19 cellular contexts compared by ENCODE assay signal in the genomic region with DNA sequence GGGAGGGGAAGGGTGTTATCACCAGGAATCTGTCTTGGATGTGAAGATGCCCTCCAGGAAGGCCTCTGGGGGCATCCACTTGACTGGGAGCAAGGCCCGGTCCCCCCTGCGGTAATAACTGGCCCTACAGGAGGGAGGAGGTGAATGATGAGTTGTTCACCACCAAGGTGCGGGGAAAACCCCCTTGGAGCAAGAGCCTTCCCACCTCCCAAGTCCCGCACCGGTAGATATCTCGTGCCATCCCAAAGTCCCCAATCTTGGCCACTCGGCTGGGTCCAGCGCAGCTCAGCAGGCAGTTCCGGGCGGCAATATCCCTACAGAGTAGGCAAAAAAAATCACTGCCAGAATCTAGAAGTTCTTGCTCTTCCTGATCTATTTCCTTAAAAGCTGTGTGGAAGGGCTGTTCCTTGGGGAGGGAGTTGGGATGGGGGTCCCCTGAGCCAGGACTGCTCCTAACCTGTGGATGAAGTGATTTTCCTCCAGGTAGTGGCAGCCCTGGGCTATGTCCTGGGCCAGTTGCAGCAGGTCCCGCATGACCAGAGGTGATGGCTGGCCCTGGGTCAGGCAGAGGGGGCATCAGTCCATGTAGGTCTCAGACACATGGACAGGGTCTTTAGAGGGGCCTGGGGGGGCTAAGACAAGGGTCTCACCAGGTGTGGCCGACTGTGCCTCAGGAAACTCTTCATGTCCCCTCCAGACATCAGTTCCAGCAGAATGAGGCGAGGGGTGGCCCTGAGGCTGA. TPM values are rescaled to one million over a fixed set of nuclear protein-coding genes. Genes with fewer than 3 reads are reported as not detected.
DNase-seq lines count a peak whose midpoint lies in the region; ATAC-seq, FAIRE-seq and TF ChIP-seq lines count a peak whose summit lies in the region.
"Had no signal": no experiment of that assay in that cellular context is flagged by ENCODE, and none has a peak within 500 bp of the region (broad histone marks: within the 10 kb centered on the region; RNA-seq: fewer than 3 reads in every experiment).

No MANE protein-coding gene starts in this region.

- FAIRE-seq in K562 (lab: Jason Lieb, UNC): no peak
- FAIRE-seq: GM12891 had no signal

- H3K36me3 Mint-ChIP-seq in activated naive CD4-positive, alpha-beta T cell treated with anti-CD3 and anti-CD28 coated beads, Interleukin-2, amount 50 U/mL, for 72 hours: no peaks in the 10 kb centered on the region
- H3K36me3 Mint-ChIP-seq: CD4-positive, CD25-positive, alpha-beta regulatory T cell had no signal

- H3K4me2 ChIP-seq in K562 (ENCODE audit: insufficient read depth, low read length) (no peak overlapping the region), osteoblast (ENCODE audit: insufficient read depth, low read length) (no peak overlapping the region)

- BruUV-seq in K562 (replicated peaks; lab: Mats Ljungman, UMichigan): no TSS peak

- H3K4me1 ChIP-seq in K562 (replicated peaks in 1 of 2; ENCODE audit: control insufficient read depth in 2 of 2, insufficient read depth in 2 of 2, low read length in 2 of 2) (no peaks in the 10 kb centered on the region; a peak in 1 of 5 replicates), osteoblast (ENCODE audit: insufficient read depth, low read length) (no peaks in the 10 kb centered on the region)

- TF ChIP-seq CTCF in GM10266 (IDR thresholded peaks at IDR 0.05; ENCODE audit: control insufficient read depth, insufficient read depth, low read depth, missing control alignments) (no peak), K562 (IDR thresholded peaks at IDR 0.05 in 2 of 3, conservative IDR thresholded peaks at IDR 0.05 in 1 of 3; ENCODE audit: insufficient read depth in 2 of 3, low read depth in 1 of 3, low read length in 3 of 3) (no peak), osteoblast (IDR thresholded peaks at IDR 0.05; ENCODE audit: extremely low read depth, low read depth, low read length) (no peak)

- no peaks in the 10 kb centered on the region for H3K9me1 ChIP-seq in K562 (ENCODE audit: control insufficient read depth, insufficient read depth, low read length)

- no peaks in the 10 kb centered on the region for H3K9me3 Mint-ChIP-seq in activated naive CD4-positive, alpha-beta T cell treated with anti-CD3 and anti-CD28 coated beads, Interleukin-2, amount 50 U/mL, for 72 hours

- no peak for TF ChIP-seq EP300 in K562 (IDR thresholded peaks at IDR 0.05; ENCODE audit: low read length)

- WGBS in K562 (ENCODE audit: insufficient coverage, low coverage, missing lambda C conversion rate): 84% methylated on average over 13 of the region's 13 CpGs

- no peak overlapping the region for H3K27ac Mint-ChIP-seq in activated naive CD4-positive, alpha-beta T cell treated with anti-CD3 and anti-CD28 coated beads, Interleukin-2, amount 50 U/mL, for 72 hours

- intact Hi-C loops in K562 (cut with micrococcal nuclease): no loop called here
- intact Hi-C loops in left colon (cut with DNase I, micrococcal nuclease): no loop called here

- DNase-seq in NCI-H82 (lab: John Stamatoyannopoulos, UW) (peak; percentile 13), NCI-H82 treated with DMSO at 0.1 percent for 48 hours (lab: John Stamatoyannopoulos, UW; ENCODE audit: unreplicated experiment) (no peak), GM10266 (ENCODE audit: extremely low spot score) (peak; percentile 21), K562 (ENCODE audit: extremely low read depth in 1 of 4, low spot score in 3 of 4) (no peak), osteoblast (ENCODE audit: insufficient read length, low spot score, missing footprints) (peak; percentile 82), left colon (no peak), kidney tubule cell (ENCODE audit: low spot score) (no peak)
- no peak for DNase-seq in activated naive CD4-positive, alpha-beta T cell treated with anti-CD3 and anti-CD28 coated beads, Interleukin-2, amount 50 U/mL, for 72 hours (ENCODE audit: low spot score in 2 of 2)
- DNase-seq: AML-193; Calu3; CD4-positive, CD25-positive, alpha-beta regulatory T cell; DMS 273 treated with DMSO at 0.1 percent for 48 hours; GOT3; HCEC 1CT; KBM-7 had no signal

- peak overlapping the region in 1 of 2 experiments; percentile 9; a peak in 1 of 4 replicates for H3K9ac ChIP-seq in K562 (ENCODE audit: insufficient read depth in 1 of 2, low read depth in 2 of 2, low read length in 2 of 2)
- H3K9ac ChIP-seq: BLaER1 had no signal

- H2AFZ ChIP-seq in K562 (ENCODE audit: low read depth, low read length) (no peak overlapping the region), osteoblast (ENCODE audit: low read length) (no peak overlapping the region)

- H3K27ac ChIP-seq in K562 (ENCODE audit: extremely low read depth, low read depth, low read length): no peak overlapping the region
- H3K27ac ChIP-seq in osteoblast (ENCODE audit: low read depth, low read length): no peak overlapping the region
- H3K27ac ChIP-seq: 22Rv1, BLaER1, HL-60 had no signal

- H4K20me1 ChIP-seq in K562 (replicated peaks; ENCODE audit: control insufficient read depth, insufficient read depth, low read length) (no peaks in the 10 kb centered on the region), osteoblast (ENCODE audit: insufficient read depth, low read length) (no peaks in the 10 kb centered on the region)

- CTCF ChIA-PET in K562 (lab: Yijun Ruan, JAX; ENCODE audit: low intra/inter-chr PET ratio): no interaction called here

- no peak for TF ChIP-seq POLR2A in K562 (conservative IDR thresholded peaks at IDR 0.05)

- H3K79me2 ChIP-seq in K562 (ENCODE audit: control insufficient read depth, insufficient read depth, low read length) (no peaks in the 10 kb centered on the region), osteoblast (ENCODE audit: insufficient read depth, low read length) (no peaks in the 10 kb centered on the region)

- in situ Hi-C loops in K562 (cut with MboI): no loop called here

- H3K9me3 ChIP-seq in K562 (replicated peaks; ENCODE audit: control insufficient read depth, insufficient read depth, low read depth, low read length) (no peaks in the 10 kb centered on the region), osteoblast (ENCODE audit: low read depth, low read length) (no peaks in the 10 kb centered on the region)
- H3K9me3 ChIP-seq: BLaER1 had no signal

- ATAC-seq in K562: peak; percentile 14
- ATAC-seq in left colon: no peak
- no peak for ATAC-seq in activated naive CD4-positive, alpha-beta T cell treated with anti-CD3 and anti-CD28 coated beads, Interleukin-2, amount 50 U/mL, for 72 hours

- TF ChIP-seq RAD21 in K562 (CRISPR knock-in tag; conservative IDR thresholded peaks at IDR 0.05 in 1 of 2, IDR thresholded peaks at IDR 0.05 in 1 of 2): no peak

- H3K4me3 ChIP-seq in K562: no peak overlapping the region
- H3K4me3 ChIP-seq in osteoblast (ENCODE audit: insufficient read depth, low read length): no peak overlapping the region
- H3K4me3 ChIP-seq: BLaER1 had no signal

- no peaks in the 10 kb centered on the region for H3K27me3 ChIP-seq in K562 (ENCODE audit: control insufficient read depth in 2 of 2, insufficient read depth in 2 of 2, low read length in 2 of 2)
- H3K27me3 ChIP-seq in osteoblast (ENCODE audit: insufficient read depth, low read length): peaks cover 52% of the 10 kb centered on the region

- H3K36me3 ChIP-seq in K562 (ENCODE audit: control insufficient read depth, insufficient read depth, low read length) (peaks cover 24% of the 10 kb centered on the region; the same call in 2 of the 3 replicates), osteoblast (ENCODE audit: insufficient read depth, low read length) (no peaks in the 10 kb centered on the region)
- H3K36me3 ChIP-seq: BLaER1 had no signal

- POLR2A ChIA-PET in K562 (lab: Yijun Ruan, JAX): interaction anchor here (0.6 to 0.9 kb wide), 2 partner anchors 15 to 560 kb away, joined by 3 read pairs; no protein-coding TSS in a partner anchor

RNA-seq across cellular contexts. Expression of gene LTK, which starts 8.7 kb away (rescaled TPM):
- 13.3 and 30.8 TPM in 2 replicates for total RNA-seq in K562 (2011; cell fraction: chromatin; rRNA removed; ENCODE audit: low replicate concordance)
- 17.5 and 19.0 TPM in 2 replicates for total RNA-seq in K562 (2011; cell fraction: nucleolus; rRNA removed)
- total RNA-seq in K562 (2011; cell fraction: nucleoplasm; rRNA removed): 14.6 and 15.8 TPM in 2 replicates
- total RNA-seq in K562 (2014; rRNA removed) (2.7 TPM in 2 replicates), K562 (2014; rRNA removed; fragmentation: Illumina TruSeq; extraction: Trizol) (0.77 and 1.1 TPM in 2 replicates), K562 (2015; rRNA removed; fragmentation: Illumina TruSeq; extraction: Trizol) (1.8 TPM in 2 replicates), K562 (2021) (3.7 and 4.4 TPM in 2 replicates), osteoblast (not detected in 2 replicates), left colon (10 to 100 TPM; 12.0 to 18.7 TPM)
- polyA plus RNA-seq in K562 (2011; rRNA removed) (1.7 and 2.8 TPM in 2 replicates), K562 (2014; fragmentation: Illumina TruSeq; extraction: Trizol) (2.7 and 3.1 TPM in 2 replicates), K562 (2014; fragmentation: Nextera tagmentation; extraction: Ambion mirVana) (under 1 TPM; 0.25 to 0.31 TPM), K562 (2014; rRNA removed) (4.3 and 4.4 TPM in 2 replicates)
- polyA plus RNA-seq in K562 (2011; cell fraction: cytosol; rRNA removed): 1.7 and 2.1 TPM in 2 replicates
- polyA plus RNA-seq in K562 (2011; cell fraction: nucleus; rRNA removed): 22.2 and 32.4 TPM in 2 replicates
- polyA plus RNA-seq in K562 (2012): 5.2 and 20.8 TPM in 2 replicates
- polyA minus RNA-seq in K562 (2011; rRNA and poly(A)+ RNA removed): 0.39 and 0.70 TPM in 2 replicates
- 1.2 TPM in 1 of 2 replicates, not detected in the other for polyA minus RNA-seq in K562 (2011; cell fraction: cytosol; rRNA and poly(A)+ RNA removed)
- polyA minus RNA-seq in K562 (2011; cell fraction: nucleus; rRNA and poly(A)+ RNA removed): 1.9 and 2.4 TPM in 2 replicates
- under 1 TPM; 0.20 to 0.51 TPM for total RNA-seq in activated naive CD4-positive, alpha-beta T cell treated with anti-CD3 and anti-CD28 coated beads, Interleukin-2, amount 50 U/mL, for 72 hours

RNA-seq across cellular contexts. Expression of gene ITPKA, which starts 11.2 kb away (rescaled TPM):
- total RNA-seq in K562 (2011; cell fraction: chromatin; rRNA removed; ENCODE audit: low replicate concordance): 9.4 and 24.3 TPM in 2 replicates
- 24.0 and 25.1 TPM in 2 replicates for total RNA-seq in K562 (2011; cell fraction: nucleolus; rRNA removed)
- total RNA-seq in K562 (2011; cell fraction: nucleoplasm; rRNA removed): 8.3 and 12.6 TPM in 2 replicates
- total RNA-seq in K562 (2014; rRNA removed) (68.4 and 72.3 TPM in 2 replicates), K562 (2014; rRNA removed; fragmentation: Illumina TruSeq; extraction: Trizol) (2.4 and 4.5 TPM in 2 replicates), K562 (2015; rRNA removed; fragmentation: Illumina TruSeq; extraction: Trizol) (11.3 and 13.4 TPM in 2 replicates), K562 (2021) (33.3 and 35.8 TPM in 2 replicates), osteoblast (0.29 and 0.36 TPM in 2 replicates), left colon (10 to 100 TPM; 46.4 to 50.9 TPM)
- polyA plus RNA-seq in K562 (2011; rRNA removed) (9.1 and 11.5 TPM in 2 replicates), K562 (2014; fragmentation: Illumina TruSeq; extraction: Trizol) (4.0 and 10.5 TPM in 2 replicates), K562 (2014; fragmentation: Nextera tagmentation; extraction: Ambion mirVana) (under 1 TPM; 0.14 to 0.55 TPM), K562 (2014; rRNA removed) (34.4 and 34.8 TPM in 2 replicates)
- 14.0 and 24.3 TPM in 2 replicates for polyA plus RNA-seq in K562 (2011; cell fraction: cytosol; rRNA removed)
- 19.8 and 25.1 TPM in 2 replicates for polyA plus RNA-seq in K562 (2011; cell fraction: nucleus; rRNA removed)
- polyA plus RNA-seq in K562 (2012): 18.4 and 67.5 TPM in 2 replicates
- 2.2 and 6.8 TPM in 2 replicates for polyA minus RNA-seq in K562 (2011; rRNA and poly(A)+ RNA removed)
- polyA minus RNA-seq in K562 (2011; cell fraction: cytosol; rRNA and poly(A)+ RNA removed): 12.3 and 17.9 TPM in 2 replicates
- polyA minus RNA-seq in K562 (2011; cell fraction: nucleus; rRNA and poly(A)+ RNA removed): 7.7 and 8.9 TPM in 2 replicates
- total RNA-seq in activated naive CD4-positive, alpha-beta T cell treated with anti-CD3 and anti-CD28 coated beads, Interleukin-2, amount 50 U/mL, for 72 hours: 1 to 10 TPM; 1.2 to 7.1 TPM
- total RNA-seq: CD4-positive, CD25-positive, alpha-beta regulatory T cell had no signal
- polyA plus RNA-seq: CD4-positive, CD25-positive, alpha-beta regulatory T cell had no signal

RNA-seq across cellular contexts. Expression of gene RPAP1, which starts 39.1 kb away (rescaled TPM):
- total RNA-seq in K562 (2011; cell fraction: chromatin; rRNA removed; ENCODE audit: low replicate concordance): 61.6 and 152 TPM in 2 replicates
- 73.4 and 82.2 TPM in 2 replicates for total RNA-seq in K562 (2011; cell fraction: nucleolus; rRNA removed)
- total RNA-seq in K562 (2011; cell fraction: nucleoplasm; rRNA removed): 63.7 and 80.1 TPM in 2 replicates
- total RNA-seq in K562 (2014; rRNA removed): 23.9 and 36.9 TPM in 2 replicates
- total RNA-seq in K562 (2014; rRNA removed; fragmentation: Illumina TruSeq; extraction: Trizol): 9.4 and 10.0 TPM in 2 replicates
- total RNA-seq in K562 (2015; rRNA removed; fragmentation: Illumina TruSeq; extraction: Trizol): 11.5 and 12.8 TPM in 2 replicates
- total RNA-seq in K562 (2021): 61.2 and 65.7 TPM in 2 replicates
- 9.2 and 27.7 TPM in 2 replicates for polyA plus RNA-seq in K562 (2011; rRNA removed)
- polyA plus RNA-seq in K562 (2011; cell fraction: cytosol; rRNA removed): 11.9 and 16.1 TPM in 2 replicates
- 38.7 and 47.7 TPM in 2 replicates for polyA plus RNA-seq in K562 (2011; cell fraction: nucleus; rRNA removed)
- polyA plus RNA-seq in K562 (2012): 40.3 and 49.0 TPM in 2 replicates
- 21.6 and 30.8 TPM in 2 replicates for polyA plus RNA-seq in K562 (2014; fragmentation: Illumina TruSeq; extraction: Trizol)
- 1 to 10 TPM; 6.5 to 7.0 TPM for polyA plus RNA-seq in K562 (2014; fragmentation: Nextera tagmentation; extraction: Ambion mirVana)
- polyA plus RNA-seq in K562 (2014; rRNA removed): 18.5 and 24.0 TPM in 2 replicates
- polyA minus RNA-seq in K562 (2011; rRNA and poly(A)+ RNA removed): 11.8 and 16.9 TPM in 2 replicates
- polyA minus RNA-seq in K562 (2011; cell fraction: cytosol; rRNA and poly(A)+ RNA removed): 18.0 and 23.9 TPM in 2 replicates
- 21.9 and 27.0 TPM in 2 replicates for polyA minus RNA-seq in K562 (2011; cell fraction: nucleus; rRNA and poly(A)+ RNA removed)
- total RNA-seq in osteoblast: 11.9 and 13.8 TPM in 2 replicates
- total RNA-seq in left colon: 10 to 100 TPM; 20.5 to 26.1 TPM
- 10 to 100 TPM; 47.8 to 66.3 TPM for total RNA-seq in activated naive CD4-positive, alpha-beta T cell treated with anti-CD3 and anti-CD28 coated beads, Interleukin-2, amount 50 U/mL, for 72 hours

RNA-seq across cellular contexts. Expression of gene TYRO3, which starts 54.1 kb away (rescaled TPM):
- total RNA-seq in K562 (2011; cell fraction: chromatin; rRNA removed; ENCODE audit: low replicate concordance): 47.2 and 168 TPM in 2 replicates
- total RNA-seq in K562 (2011; cell fraction: nucleolus; rRNA removed): 109 and 124 TPM in 2 replicates
- 103 and 108 TPM in 2 replicates for total RNA-seq in K562 (2011; cell fraction: nucleoplasm; rRNA removed)
- total RNA-seq in K562 (2014; rRNA removed): 13.6 and 19.6 TPM in 2 replicates
- total RNA-seq in K562 (2014; rRNA removed; fragmentation: Illumina TruSeq; extraction: Trizol): 11.4 and 17.9 TPM in 2 replicates
- total RNA-seq in K562 (2015; rRNA removed; fragmentation: Illumina TruSeq; extraction: Trizol): 15.9 and 18.6 TPM in 2 replicates
- total RNA-seq in K562 (2021): 33.5 and 37.6 TPM in 2 replicates
- 38.4 and 39.6 TPM in 2 replicates for polyA plus RNA-seq in K562 (2011; rRNA removed)
- polyA plus RNA-seq in K562 (2011; cell fraction: cytosol; rRNA removed): 31.3 and 46.5 TPM in 2 replicates
- polyA plus RNA-seq in K562 (2011; cell fraction: nucleus; rRNA removed): 52.1 and 78.7 TPM in 2 replicates
- 33.1 and 42.2 TPM in 2 replicates for polyA plus RNA-seq in K562 (2012)
- polyA plus RNA-seq in K562 (2014; fragmentation: Illumina TruSeq; extraction: Trizol): 29.3 and 34.6 TPM in 2 replicates
- polyA plus RNA-seq in K562 (2014; fragmentation: Nextera tagmentation; extraction: Ambion mirVana): 1 to 10 TPM; 2.6 to 2.8 TPM
- polyA plus RNA-seq in K562 (2014; rRNA removed): 18.8 and 19.1 TPM in 2 replicates
- polyA minus RNA-seq in K562 (2011; rRNA and poly(A)+ RNA removed): 37.1 and 59.8 TPM in 2 replicates
- polyA minus RNA-seq in K562 (2011; cell fraction: cytosol; rRNA and poly(A)+ RNA removed): 36.1 and 41.3 TPM in 2 replicates
- 26.1 and 33.0 TPM in 2 replicates for polyA minus RNA-seq in K562 (2011; cell fraction: nucleus; rRNA and poly(A)+ RNA removed)
- total RNA-seq in osteoblast: 6.2 and 6.8 TPM in 2 replicates
- 1 to 10 TPM; 2.0 to 2.6 TPM for total RNA-seq in left colon
- total RNA-seq in activated naive CD4-positive, alpha-beta T cell treated with anti-CD3 and anti-CD28 coated beads, Interleukin-2, amount 50 U/mL, for 72 hours: 1 to 10 TPM; 1.7 to 2.9 TPM
- total RNA-seq: CD4-positive, CD25-positive, alpha-beta regulatory T cell had no signal

Comparison
In these comparisons a context has a peak if more than half of its experiments do, and no peak if none do; other contexts are left out.
1. DNase-seq: peak in NCI-H82 (single experiment), GM10266 (single experiment) and osteoblast (single experiment); none in NCI-H82 treated with DMSO at 0.1 percent for 48 hours (single experiment), K562 (0 of 4), left colon (0 of 2), kidney tubule cell (single experiment) and activated naive CD4-positive, alpha-beta T cell treated with anti-CD3 and anti-CD28 coated beads, Interleukin-2, amount 50 U/mL, for 72 hours (0 of 2).